Comparison of ENCODE assay signal across 29 cellular contexts in the genomic region with DNA sequence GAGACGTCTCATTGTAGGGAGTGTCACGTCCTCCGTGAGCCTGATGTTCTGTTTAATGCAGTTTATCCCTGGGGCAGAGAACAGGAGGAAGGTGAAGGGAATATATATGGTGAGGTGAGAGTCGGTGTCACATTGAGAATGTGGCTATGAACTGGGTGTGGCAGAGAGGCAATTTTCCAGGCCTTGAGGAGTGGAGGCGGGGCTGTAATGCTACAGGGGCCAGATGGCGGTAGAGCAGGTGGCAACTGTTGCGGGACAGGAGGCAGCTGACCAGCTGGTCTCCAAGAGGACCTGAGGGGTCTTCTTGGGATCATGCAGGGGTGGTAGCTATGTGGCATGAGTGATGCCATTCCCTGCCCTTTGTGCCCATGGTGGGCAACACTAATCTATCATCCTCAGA. TPM values are rescaled to one million over a fixed set of nuclear protein-coding genes. Genes with fewer than 3 reads are reported as not detected.
DNase-seq lines count a peak whose midpoint lies in the region; ATAC-seq and TF ChIP-seq lines count a peak whose summit lies in the region.
"Had no signal": no experiment of that assay in that cellular context is flagged by ENCODE, and none has a peak within 500 bp of the region (broad histone marks: within the 10 kb centered on the region; RNA-seq: fewer than 3 reads in every experiment).

No MANE protein-coding gene starts in this region.

- H3K27me3 Mint-ChIP-seq in neural progenitor cell (ENCODE audit: insufficient read depth, low read depth): peaks cover 10% of the 10 kb centered on the region
- no peaks in the 10 kb centered on the region for H3K27me3 Mint-ChIP-seq in naive thymus-derived CD4-positive, alpha-beta T cell
- H3K27me3 Mint-ChIP-seq: activated CD4-positive, alpha-beta memory T cell treated with anti-CD3 and anti-CD28 coated beads, Interleukin-2, amount 10 ng/mL, durations not matched to agents 7 days and 5 days; dendritic cell treated with granulocyte-macrophage colony-stimulating factor and Interleukin-4, amounts not matched to agents 40 ng/mL and 50 ng/mL, for 4 days had no signal

- H3K4me3 Mint-ChIP-seq in neural progenitor cell: no peak overlapping the region
- H3K4me3 Mint-ChIP-seq in naive thymus-derived CD4-positive, alpha-beta T cell: no peak overlapping the region
- H3K4me3 Mint-ChIP-seq: activated CD4-positive, alpha-beta memory T cell treated with anti-CD3 and anti-CD28 coated beads, Interleukin-2, amount 10 ng/mL, durations not matched to agents 7 days and 5 days; CD4-positive, alpha-beta memory T cell; dendritic cell treated with granulocyte-macrophage colony-stimulating factor and Interleukin-4, amounts not matched to agents 40 ng/mL and 50 ng/mL, for 4 days; endodermal cell; HFFc6; natural killer cell had no signal

- intact Hi-C loops in cardiac septum (cut with DNase I): loop anchor here (5.0 kb wide), 1 partner anchor 35 kb away; no protein-coding TSS in a partner anchor
- intact Hi-C loops in Right ventricle myocardium superior (cut with DNase I): loop anchor here (5.0 kb wide), 1 partner anchor 35 kb away; no protein-coding TSS in a partner anchor
- intact Hi-C loops in upper lobe of right lung (cut with DNase I): no loop called here
- intact Hi-C loops in naive thymus-derived CD4-positive, alpha-beta T cell (cut with micrococcal nuclease): no loop called here
- intact Hi-C loops in lower lobe of right lung (cut with DNase I): no loop called here

- no peak overlapping the region for H3K4me2 ChIP-seq in neural progenitor cell
- H3K4me2 ChIP-seq: A549 had no signal

- CTCF ChIA-PET in naive thymus-derived CD4-positive, alpha-beta T cell (lab: Charles Lee): no interaction called here

- H3K27ac Mint-ChIP-seq in neural progenitor cell: peak overlapping the region; percentile 0
- no peak overlapping the region for H3K27ac Mint-ChIP-seq in naive thymus-derived CD4-positive, alpha-beta T cell
- H3K27ac Mint-ChIP-seq: activated CD4-positive, alpha-beta memory T cell treated with anti-CD3 and anti-CD28 coated beads, Interleukin-2, amount 10 ng/mL, durations not matched to agents 7 days and 5 days; activated naive CD4-positive, alpha-beta T cell treated with anti-CD3 and anti-CD28 coated beads, Interleukin-2, amount 50 U/mL, for 72 hours; CD4-positive, alpha-beta memory T cell; dendritic cell treated with granulocyte-macrophage colony-stimulating factor and Interleukin-4, amounts not matched to agents 40 ng/mL and 50 ng/mL, for 4 days; HFFc6; natural killer cell had no signal

- H4K20me1 ChIP-seq in neural progenitor cell (ENCODE audit: low read depth): no peaks in the 10 kb centered on the region

- no peaks in the 10 kb centered on the region for H3K36me3 Mint-ChIP-seq in neural progenitor cell
- H3K36me3 Mint-ChIP-seq in naive thymus-derived CD4-positive, alpha-beta T cell: peaks cover 0 to 4% (median 0%) of the 10 kb centered on the region in 5 donors
- H3K36me3 Mint-ChIP-seq: activated naive CD4-positive, alpha-beta T cell treated with anti-CD3 and anti-CD28 coated beads, Interleukin-2, amount 50 U/mL, for 72 hours; CD4-positive, alpha-beta memory T cell; natural killer cell had no signal

- POLR2A ChIA-PET in naive thymus-derived CD4-positive, alpha-beta T cell (lab: Charles Lee): no interaction called here

- no peak overlapping the region for H3K9ac ChIP-seq in neural progenitor cell

- ATAC-seq in Right ventricle myocardium superior (ENCODE audit: poor library complexity): no peak
- no peak for ATAC-seq in upper lobe of right lung
- ATAC-seq in naive thymus-derived CD4-positive, alpha-beta T cell: no peak
- ATAC-seq in lower lobe of right lung: no peak
- ATAC-seq: A549; activated CD4-positive, CD25-positive, alpha-beta regulatory T cell treated with anti-CD3 and anti-CD28 coated beads, Interleukin-2, amount 50 U/mL, for 24 hours; activated naive CD4-positive, alpha-beta T cell treated with anti-CD3 and anti-CD28 coated beads, Interleukin-2, amount 50 U/mL, for 72 hours; left lobe of liver; natural killer cell; sciatic nerve had no signal

- no peaks in the 10 kb centered on the region for H3F3A ChIP-seq in neural progenitor cell (ENCODE audit: low read depth)

- no peak overlapping the region for H3K27ac ChIP-seq in neural progenitor cell
- no peak overlapping the region for H3K27ac ChIP-seq in upper lobe of right lung
- H3K27ac ChIP-seq in naive thymus-derived CD4-positive, alpha-beta T cell (ENCODE audit: low read depth, low read length): no peak overlapping the region
- H3K27ac ChIP-seq in lower lobe of right lung: no peak overlapping the region
- H3K27ac ChIP-seq: A549, ovary had no signal

- H3K4me1 ChIP-seq in neural progenitor cell (no peaks in the 10 kb centered on the region), upper lobe of right lung (peaks cover 3% of the 10 kb centered on the region), lower lobe of right lung (no peaks in the 10 kb centered on the region)
- H3K4me1 ChIP-seq in naive thymus-derived CD4-positive, alpha-beta T cell (ENCODE audit: control insufficient read depth in 2 of 2, insufficient read depth in 2 of 2, low read length in 2 of 2): no peaks in the 10 kb centered on the region
- H3K4me1 ChIP-seq: A549 had no signal

- H3K4me3 ChIP-seq in neural progenitor cell: no peak overlapping the region
- H3K4me3 ChIP-seq in upper lobe of right lung: no peak overlapping the region
- no peak overlapping the region for H3K4me3 ChIP-seq in naive thymus-derived CD4-positive, alpha-beta T cell (ENCODE audit: low read length)
- H3K4me3 ChIP-seq in lower lobe of right lung: no peak overlapping the region
- H3K4me3 ChIP-seq: A549, esophagus squamous epithelium, ovary had no signal

- H3K36me3 ChIP-seq in neural progenitor cell (no peaks in the 10 kb centered on the region), upper lobe of right lung (no peaks in the 10 kb centered on the region), lower lobe of right lung (no peaks in the 10 kb centered on the region)
- H3K36me3 ChIP-seq in naive thymus-derived CD4-positive, alpha-beta T cell (ENCODE audit: control insufficient read depth in 2 of 3, insufficient read depth in 3 of 3, low read length in 3 of 3): no peaks in the 10 kb centered on the region
- H3K36me3 ChIP-seq: esophagus squamous epithelium, ovary had no signal

- no peak overlapping the region for H2AFZ ChIP-seq in neural progenitor cell (replicated peaks)

- peak; percentile 62 for DNase-seq in cardiac septum (ENCODE audit: low spot score)
- DNase-seq in Right ventricle myocardium superior: no peak
- DNase-seq in cerebellum (ENCODE audit: low spot score): peak; percentile 50
- DNase-seq in neural progenitor cell (ENCODE audit: low spot score): no peak
- DNase-seq in upper lobe of right lung: peak; percentile 21
- no peak for DNase-seq in naive thymus-derived CD4-positive, alpha-beta T cell
- no peak for DNase-seq in lower lobe of right lung
- DNase-seq in GM19240 (ENCODE audit: insufficient read length, low spot score): no peak
- DNase-seq: activated CD4-positive, alpha-beta memory T cell treated with anti-CD3 and anti-CD28 coated beads, Interleukin-2, amount 10 ng/mL, durations not matched to agents 7 days and 5 days; activated CD8-positive, alpha-beta memory T cell treated with anti-CD3 and anti-CD28 coated beads, Interleukin-2, amount 50 U/mL, for 48 hours; CD4-positive, alpha-beta memory T cell; endodermal cell; esophagus squamous epithelium; foreskin melanocyte; GOT3; HFFc6; natural killer cell; NCI-H1417 treated with DMSO at 0.1 percent for 48 hours; NCI-H526; ovary; RPMI8226; stimulated activated naive CD4-positive, alpha-beta T cell had no signal

- no peak for TF ChIP-seq CTCF in neural progenitor cell (IDR thresholded peaks at IDR 0.05)
- no peak for TF ChIP-seq CTCF in upper lobe of right lung (IDR thresholded peaks at IDR 0.05)
- no peak for TF ChIP-seq CTCF in lower lobe of right lung (IDR thresholded peaks at IDR 0.05)

- peaks cover 14% of the 10 kb centered on the region for H3K4me1 Mint-ChIP-seq in neural progenitor cell
- no peaks in the 10 kb centered on the region for H3K4me1 Mint-ChIP-seq in naive thymus-derived CD4-positive, alpha-beta T cell
- H3K4me1 Mint-ChIP-seq: activated CD4-positive, alpha-beta memory T cell treated with anti-CD3 and anti-CD28 coated beads, Interleukin-2, amount 10 ng/mL, durations not matched to agents 7 days and 5 days; CD4-positive, alpha-beta memory T cell; natural killer cell had no signal

- no peaks in the 10 kb centered on the region for H3K9me3 Mint-ChIP-seq in neural progenitor cell
- H3K9me3 Mint-ChIP-seq in naive thymus-derived CD4-positive, alpha-beta T cell: no peaks in the 10 kb centered on the region
- H3K9me3 Mint-ChIP-seq: activated CD4-positive, alpha-beta memory T cell treated with anti-CD3 and anti-CD28 coated beads, Interleukin-2, amount 10 ng/mL, durations not matched to agents 7 days and 5 days; activated naive CD4-positive, alpha-beta T cell treated with anti-CD3 and anti-CD28 coated beads, Interleukin-2, amount 50 U/mL, for 72 hours; CD4-positive, alpha-beta memory T cell; dendritic cell treated with granulocyte-macrophage colony-stimulating factor and Interleukin-4, amounts not matched to agents 40 ng/mL and 50 ng/mL, for 4 days; endodermal cell; HFFc6; natural killer cell had no signal

- no peaks in the 10 kb centered on the region for H3K79me2 ChIP-seq in neural progenitor cell (ENCODE audit: low read depth)

- no peaks in the 10 kb centered on the region for H3K9me3 ChIP-seq in neural progenitor cell (ENCODE audit: low read depth)
- H3K9me3 ChIP-seq in upper lobe of right lung: no peaks in the 10 kb centered on the region
- H3K9me3 ChIP-seq in naive thymus-derived CD4-positive, alpha-beta T cell (ENCODE audit: control insufficient read depth in 2 of 3, low read length in 3 of 3): no peaks in the 10 kb centered on the region
- no peaks in the 10 kb centered on the region for H3K9me3 ChIP-seq in lower lobe of right lung
- H3K9me3 ChIP-seq: A549, esophagus squamous epithelium, ovary had no signal

- H3K27me3 ChIP-seq in neural progenitor cell: no peaks in the 10 kb centered on the region
- no peaks in the 10 kb centered on the region for H3K27me3 ChIP-seq in upper lobe of right lung
- H3K27me3 ChIP-seq in naive thymus-derived CD4-positive, alpha-beta T cell (ENCODE audit: control insufficient read depth in 2 of 2, insufficient read depth in 2 of 2, low read length in 2 of 2): no peaks in the 10 kb centered on the region
- H3K27me3 ChIP-seq in lower lobe of right lung (ENCODE audit: low read depth): peaks cover 3% of the 10 kb centered on the region
- H3K27me3 ChIP-seq: esophagus squamous epithelium, ovary had no signal

RNA-seq across cellular contexts. Expression of a gene that starts 59.6 kb away (rescaled TPM):
- total RNA-seq in cardiac septum: 182 TPM
- 151 TPM for total RNA-seq in Right ventricle myocardium superior
- 20.9 TPM for total RNA-seq in cerebellum
- total RNA-seq in neural progenitor cell (ENCODE audit: low replicate concordance): 1.2 and 2.7 TPM in 2 replicates
- total RNA-seq in upper lobe of right lung: 15.6 TPM
- total RNA-seq in naive thymus-derived CD4-positive, alpha-beta T cell: under 1 TPM; 0.08 to 0.48 (median 0.10) TPM
- polyA plus RNA-seq in naive thymus-derived CD4-positive, alpha-beta T cell: under 1 TPM; 0.04 to 0.05 TPM
- total RNA-seq in lower lobe of right lung: 8.4 TPM
- total RNA-seq: bronchial epithelial cell had no signal
- polyA plus RNA-seq: A549 had no signal

Comparison
In these comparisons a context has a peak if more than half of its experiments do, and no peak if none do; other contexts are left out.
1. DNase-seq: peak in cardiac septum (single experiment), cerebellum (single experiment) and upper lobe of right lung (single experiment); none in Right ventricle myocardium superior (single experiment), neural progenitor cell (single experiment), naive thymus-derived CD4-positive, alpha-beta T cell (0 of 9), lower lobe of right lung (single experiment) and GM19240 (single experiment).
2. intact Hi-C loops: an anchor here in cardiac septum (5.0 kb wide) and Right ventricle myocardium superior (5.0 kb wide); none called in upper lobe of right lung, naive thymus-derived CD4-positive, alpha-beta T cell and lower lobe of right lung.